Comparison of ENCODE assay signal across 15 cellular contexts in genomic region chr6:20835315-20836010, GRCh38.
"Had no signal": no experiment of that assay in that cellular context is flagged by ENCODE, and none has a peak within 500 bp of the region (broad histone marks: within the 10 kb centered on the region; RNA-seq: fewer than 3 reads in every experiment).

No MANE protein-coding gene starts in this region.

- H3K36me3 ChIP-seq: thyroid gland had no signal

- H2AFZ ChIP-seq: hepatocyte had no signal

- DNase-seq: activated CD4-positive, alpha-beta memory T cell treated with anti-CD3 and anti-CD28 coated beads for 36 hours; activated CD8-positive, alpha-beta memory T cell treated with anti-CD3 and anti-CD28 coated beads, Interleukin-2, amount 50 U/mL, for 4 hours; activated naive CD8-positive, alpha-beta T cell treated with anti-CD3 and anti-CD28 coated beads, Interleukin-2, amount 10 ng/mL, durations not matched to agents 7 days and 5 days; activated T-cell treated with anti-CD3 and anti-CD28 coated beads, Interleukin-2, amount 50 U/mL, for 72 hours; aorta; left cardiac atrium; naive B cell; nucleus accumbens; right cardiac atrium; small intestine; thyroid gland had no signal

- H3K4me3 ChIP-seq: hepatocyte, lung, thyroid gland had no signal

- H3K27me3 ChIP-seq: hepatocyte, thyroid gland had no signal

- H3K4me1 ChIP-seq: thyroid gland had no signal

- H3K79me2 ChIP-seq: hepatocyte had no signal

- ATAC-seq: activated T-cell treated with anti-CD3 and anti-CD28 coated beads, Interleukin-2, amount 50 U/mL, for 72 hours; left cardiac atrium; right cardiac atrium had no signal

- FAIRE-seq: endothelial cell of umbilical vein, small intestine had no signal

- H3K9me3 Mint-ChIP-seq: activated CD4-positive, alpha-beta memory T cell treated with anti-CD3 and anti-CD28 coated beads for 36 hours; activated T-cell treated with anti-CD3 and anti-CD28 coated beads, Interleukin-2, amount 50 U/mL, for 72 hours; naive B cell had no signal

- H3K4me2 ChIP-seq: hepatocyte had no signal

- H3K27me3 Mint-ChIP-seq: activated CD4-positive, alpha-beta memory T cell treated with anti-CD3 and anti-CD28 coated beads for 36 hours; activated naive CD8-positive, alpha-beta T cell treated with anti-CD3 and anti-CD28 coated beads, Interleukin-2, amount 10 ng/mL, durations not matched to agents 7 days and 5 days; naive B cell; progenitor cell of endocrine pancreas had no signal

- H3K9me3 ChIP-seq: thyroid gland had no signal

- H3K4me3 Mint-ChIP-seq: activated CD4-positive, alpha-beta memory T cell treated with anti-CD3 and anti-CD28 coated beads for 36 hours; activated naive CD8-positive, alpha-beta T cell treated with anti-CD3 and anti-CD28 coated beads, Interleukin-2, amount 10 ng/mL, durations not matched to agents 7 days and 5 days; activated T-cell treated with anti-CD3 and anti-CD28 coated beads, Interleukin-2, amount 50 U/mL, for 72 hours had no signal

- H3K27ac Mint-ChIP-seq: activated CD4-positive, alpha-beta memory T cell treated with anti-CD3 and anti-CD28 coated beads for 36 hours; activated naive CD8-positive, alpha-beta T cell treated with anti-CD3 and anti-CD28 coated beads, Interleukin-2, amount 10 ng/mL, durations not matched to agents 7 days and 5 days; activated T-cell treated with anti-CD3 and anti-CD28 coated beads, Interleukin-2, amount 50 U/mL, for 72 hours; progenitor cell of endocrine pancreas had no signal

- H3K27ac ChIP-seq: hepatocyte, thyroid gland had no signal
